ENCODE assay signal across 13 cellular contexts in genomic region chr9:34884732-34885131, GRCh38.
A peak's percentile ranks its signal among the peaks of the same experiment; 100 is the strongest.
DNase-seq lines count a peak whose midpoint lies in the region; ATAC-seq and TF ChIP-seq lines count a peak whose summit lies in the region.
"Had no signal": no experiment of that assay in that cellular context is flagged by ENCODE, and none has a peak within 500 bp of the region (broad histone marks: within the 10 kb centered on the region; RNA-seq: fewer than 3 reads in every experiment).

No MANE protein-coding gene starts in this region.

- H3K27ac ChIP-seq in RWPE1, result no peak overlapping the region
- H3K27ac ChIP-seq in thyroid gland, result no peak overlapping the region
- H3K27ac ChIP-seq: body of pancreas, gastrocnemius medialis had no signal

- no peaks in the 10 kb centered on the region for H3K9me3 ChIP-seq in thyroid gland
- H3K9me3 ChIP-seq: body of pancreas, gastrocnemius medialis had no signal

- H3K36me3 ChIP-seq in thyroid gland, result no peaks in the 10 kb centered on the region
- H3K36me3 ChIP-seq: gastrocnemius medialis had no signal

- no peaks in the 10 kb centered on the region for H3K4me1 ChIP-seq in thyroid gland
- H3K4me1 ChIP-seq: body of pancreas, gastrocnemius medialis had no signal

- no peak for TF ChIP-seq POLR2A in thyroid gland (IDR thresholded peaks at IDR 0.05)

- no peak overlapping the region for H3K4me3 ChIP-seq in thyroid gland (replicated peaks in 1 of 3)
- H3K4me3 ChIP-seq: body of pancreas, gastrocnemius medialis had no signal

- WGBS in thyroid gland, 2 donors, result 63 to 72% methylated on average over 2 of the region's 2 CpGs

- intact Hi-C loops in thyroid gland (cut with DNase I), result no loop called here

- CTCF ChIA-PET in RWPE1 (lab: Yijun Ruan, JAX), result no interaction called here

- POLR2A ChIA-PET in RWPE1 (lab: Yijun Ruan, JAX; ENCODE audit: low non-redundant PET), result no interaction called here

- DNase-seq in RWPE1 (ENCODE audit: low spot score), result peak; percentile 34
- peak; percentile 49 for DNase-seq in stimulated activated CD4-positive, alpha-beta T cell treated with anti-CD3 and anti-CD28 coated beads, Interleukin-1b, Interleukin-23, amount 100 ng/mL, for 48 hours
- DNase-seq in islet precursor cell, result no peak
- DNase-seq in A172 (ENCODE audit: low spot score), result no peak
- no peak for DNase-seq in NCI-H2029 (lab: John Stamatoyannopoulos, UW)
- DNase-seq in thyroid gland, result no peak
- DNase-seq: body of pancreas, EL, gastrocnemius medialis, NCI-H1694, T-helper 17 cell had no signal

- H3K27me3 ChIP-seq in thyroid gland, result no peaks in the 10 kb centered on the region
- H3K27me3 ChIP-seq: body of pancreas, gastrocnemius medialis had no signal

- no peak for TF ChIP-seq CTCF in RWPE1 (conservative IDR thresholded peaks at IDR 0.05; ENCODE audit: low read depth)
- no peak for TF ChIP-seq CTCF in thyroid gland (IDR thresholded peaks at IDR 0.05)

- ATAC-seq in GM19025 (IDR thresholded peaks at IDR 0.05; ENCODE audit: low read depth, unreplicated experiment), result peak; percentile 82
- ATAC-seq in HG02588 (IDR thresholded peaks at IDR 0.05; ENCODE audit: unreplicated experiment), result peak; percentile 82
- ATAC-seq: body of pancreas, gastrocnemius medialis, T-helper 17 cell had no signal

Comparison
In these comparisons a context has a peak if more than half of its experiments do, and no peak if none do; other contexts are left out.
1. DNase-seq: peak in RWPE1 (single experiment) and stimulated activated CD4-positive, alpha-beta T cell treated with anti-CD3 and anti-CD28 coated beads, Interleukin-1b, Interleukin-23, amount 100 ng/mL, for 48 hours (single experiment); none in islet precursor cell (single experiment), A172 (single experiment), NCI-H2029 (single experiment) and thyroid gland (0 of 2).